In genomic region chr1:159951551-159951950, GRCh38 we compare ENCODE assay signal across 27 cellular contexts. TPM values are rescaled to one million over a fixed set of nuclear protein-coding genes. Genes with fewer than 3 reads are reported as not detected.
"Had no signal": no experiment of that assay in that cellular context is flagged by ENCODE, and none has a peak within 500 bp of the region (broad histone marks: within the 10 kb centered on the region; RNA-seq: fewer than 3 reads in every experiment).

No MANE protein-coding gene starts in this region.

- H3K4me3 ChIP-seq: colonic mucosa, dorsolateral prefrontal cortex, gastrocnemius medialis, lung, neural progenitor cell, ovary, tibial nerve had no signal

- H3K4me1 ChIP-seq: gastrocnemius medialis, tibial nerve had no signal

- H3K4me3 Mint-ChIP-seq: immature natural killer cell; natural killer cell treated with Interleukin-12 subunit alpha and Interleukin-12 subunit beta and Interleukin-15 and Interleukin-18, amount 100 ng/mL, for 72 hours; neural progenitor cell had no signal

- DNase-seq: colonic mucosa; dorsolateral prefrontal cortex; effector CD8-positive, alpha-beta T cell; gastrocnemius medialis; glutamatergic neuron; immature natural killer cell; kidney; left cardiac atrium; left ventricle myocardium superior; mesenchymal stem cell; midbrain; nucleus accumbens; ovary; right cardiac atrium; small intestine; stimulated activated CD4-positive, alpha-beta T cell treated with anti-CD3 and anti-CD28 coated beads, Interleukin-2, amount 100 ng/mL, for 48 hours; stimulated activated naive CD4-positive, alpha-beta T cell treated with Interleukin-2 at 50 U/mL for 16 hours had no signal

- H3K9me3 Mint-ChIP-seq: immature natural killer cell; natural killer cell treated with Interleukin-12 subunit alpha and Interleukin-12 subunit beta and Interleukin-15 and Interleukin-18, amount 100 ng/mL, for 72 hours; neural progenitor cell had no signal

- H3K4me1 Mint-ChIP-seq: immature natural killer cell had no signal

- H3K27ac Mint-ChIP-seq: immature natural killer cell; natural killer cell treated with Interleukin-12 subunit alpha and Interleukin-12 subunit beta and Interleukin-15 and Interleukin-18, amount 100 ng/mL, for 72 hours; neural progenitor cell; progenitor cell of endocrine pancreas had no signal

- ATAC-seq: esophagus mucosa; gastrocnemius medialis; left cardiac atrium; left ventricle myocardium superior; natural killer cell treated with Interleukin-12 subunit alpha and Interleukin-12 subunit beta and Interleukin-15 and Interleukin-18, amount 100 ng/mL, for 72 hours; right cardiac atrium had no signal

- H3K27me3 ChIP-seq: colonic mucosa, neural progenitor cell, ovary had no signal

- H3K27ac ChIP-seq: colonic mucosa, dorsolateral prefrontal cortex, gastrocnemius medialis, neural progenitor cell, ovary, tibial nerve had no signal

- H3K9me3 ChIP-seq: colonic mucosa, gastrocnemius medialis, ovary, tibial nerve had no signal

- H3K36me3 Mint-ChIP-seq: immature natural killer cell; natural killer cell treated with Interleukin-12 subunit alpha and Interleukin-12 subunit beta and Interleukin-15 and Interleukin-18, amount 100 ng/mL, for 72 hours; neural progenitor cell had no signal

- H3K36me3 ChIP-seq: colonic mucosa, gastrocnemius medialis, neural progenitor cell, ovary, tibial nerve had no signal

RNA-seq across cellular contexts. Expression of gene SLAMF9, which starts 2.5 kb away (rescaled TPM):
- total RNA-seq: cerebellum; colonic mucosa; fibroblast of villous mesenchyme; gastrocnemius medialis; kidney; left ventricle myocardium superior; natural killer cell treated with Interleukin-12 subunit alpha and Interleukin-12 subunit beta and Interleukin-15 and Interleukin-18, amount 100 ng/mL, for 72 hours; ovary; progenitor cell of endocrine pancreas; right cardiac atrium; temporal lobe; tibial nerve; ureter had no signal

RNA-seq across cellular contexts. Expression of gene IGSF9, which starts 6.1 kb away (rescaled TPM):
- total RNA-seq: fibroblast of villous mesenchyme; natural killer cell treated with Interleukin-12 subunit alpha and Interleukin-12 subunit beta and Interleukin-15 and Interleukin-18, amount 100 ng/mL, for 72 hours had no signal

RNA-seq across cellular contexts. Expression of gene CFAP45, which starts 51.6 kb away (rescaled TPM):
- total RNA-seq: gastrocnemius medialis had no signal
